Comparison of ENCODE assay signal across 14 cellular contexts in the genomic region with DNA sequence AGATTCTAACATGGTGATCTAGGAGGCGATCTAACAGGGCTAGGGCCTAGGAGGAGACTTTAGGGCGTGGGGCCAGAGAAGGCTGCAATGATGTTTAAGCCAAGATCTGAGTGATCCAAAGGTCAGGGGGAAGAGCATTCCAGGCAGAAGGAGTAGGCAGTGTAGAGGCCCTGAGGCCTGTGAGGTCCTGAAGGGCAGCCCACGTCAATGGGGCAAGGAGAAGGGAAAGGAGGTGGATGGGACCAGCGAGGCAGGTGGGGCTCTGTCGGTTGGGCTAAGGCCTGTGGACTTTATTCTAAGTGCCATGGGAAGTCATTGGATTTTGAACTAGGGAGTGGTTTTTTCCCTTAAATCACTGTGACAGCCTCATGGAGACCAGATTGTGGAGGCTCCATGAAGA.
"Had no signal": no experiment of that assay in that cellular context is flagged by ENCODE, and none has a peak within 500 bp of the region (broad histone marks: within the 10 kb centered on the region; RNA-seq: fewer than 3 reads in every experiment).

No MANE protein-coding gene starts in this region.

- DNase-seq: activated CD4-positive, alpha-beta T cell treated with anti-CD3 and anti-CD28 coated beads, Interleukin-2, amount 50 U/mL, for 48 hours; activated CD4-positive, CD25-positive, alpha-beta regulatory T cell treated with anti-CD3 and anti-CD28 coated beads, Interleukin-2, amount 50 U/mL, for 72 hours; activated CD8-positive, alpha-beta memory T cell treated with anti-CD3 and anti-CD28 coated beads, Interleukin-2, amount 10 ng/mL, durations not matched to agents 7 days and 5 days; activated gamma-delta T cell treated with Interleukin-2 at 50 U/mL for 16 hours; activated naive CD8-positive, alpha-beta T cell treated with anti-CD3 and anti-CD28 coated beads, Interleukin-2, amount 10 ng/mL, durations not matched to agents 7 days and 5 days; activated T-cell treated with anti-CD3 and anti-CD28 coated beads, Interleukin-2, amount 50 U/mL, for 48 hours; anterior cingulate cortex; effector CD8-positive, alpha-beta T cell; hippocampal formation; kidney glomerular epithelial cell; nephron progenitor cell; ovary; stimulated activated CD4-positive, alpha-beta T cell treated with anti-CD3 and anti-CD28 coated beads, Interleukin-4, amount 100 ng/mL, for 1 hour had no signal

- ATAC-seq: activated CD8-positive, alpha-beta memory T cell treated with anti-CD3 and anti-CD28 coated beads, Interleukin-2, amount 10 ng/mL, durations not matched to agents 7 days and 5 days had no signal

- H3K27ac Mint-ChIP-seq: activated CD8-positive, alpha-beta memory T cell treated with anti-CD3 and anti-CD28 coated beads, Interleukin-2, amount 10 ng/mL, durations not matched to agents 7 days and 5 days; activated naive CD8-positive, alpha-beta T cell treated with anti-CD3 and anti-CD28 coated beads, Interleukin-2, amount 10 ng/mL, durations not matched to agents 7 days and 5 days; mesothelial cell of epicardium; nephron progenitor cell had no signal

- H3K36me3 Mint-ChIP-seq: activated CD8-positive, alpha-beta memory T cell treated with anti-CD3 and anti-CD28 coated beads, Interleukin-2, amount 10 ng/mL, durations not matched to agents 7 days and 5 days; mesothelial cell of epicardium had no signal

- H3K27me3 Mint-ChIP-seq: activated CD8-positive, alpha-beta memory T cell treated with anti-CD3 and anti-CD28 coated beads, Interleukin-2, amount 10 ng/mL, durations not matched to agents 7 days and 5 days; activated naive CD8-positive, alpha-beta T cell treated with anti-CD3 and anti-CD28 coated beads, Interleukin-2, amount 10 ng/mL, durations not matched to agents 7 days and 5 days had no signal

- H3K4me3 Mint-ChIP-seq: activated CD8-positive, alpha-beta memory T cell treated with anti-CD3 and anti-CD28 coated beads, Interleukin-2, amount 10 ng/mL, durations not matched to agents 7 days and 5 days; activated naive CD8-positive, alpha-beta T cell treated with anti-CD3 and anti-CD28 coated beads, Interleukin-2, amount 10 ng/mL, durations not matched to agents 7 days and 5 days; mesothelial cell of epicardium; nephron progenitor cell had no signal

- H3K9me3 Mint-ChIP-seq: activated naive CD8-positive, alpha-beta T cell treated with anti-CD3 and anti-CD28 coated beads, Interleukin-2, amount 10 ng/mL, durations not matched to agents 7 days and 5 days; mesothelial cell of epicardium; nephron progenitor cell had no signal
